Comparison of ENCODE assay signal across 1 cellular context in the genomic region with DNA sequence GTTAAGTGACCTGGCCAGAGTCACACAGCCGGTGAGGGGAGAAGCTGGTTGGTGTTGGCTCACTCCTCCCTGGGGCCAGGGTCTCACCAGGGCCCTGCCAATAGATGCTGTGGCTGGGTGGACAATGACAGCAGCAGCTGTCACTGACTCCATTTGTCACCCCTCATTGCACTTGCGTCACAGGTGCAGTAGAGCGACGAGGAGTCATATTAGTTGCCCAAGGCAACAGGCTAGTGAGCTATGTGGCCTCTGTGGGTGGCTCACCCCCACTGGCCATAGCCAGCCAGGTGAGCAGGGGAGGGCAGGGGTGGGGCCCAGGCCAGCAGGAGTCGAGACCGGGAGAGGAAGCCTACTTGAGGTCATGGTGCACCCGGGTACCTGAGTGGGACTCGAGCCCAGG.
TF ChIP-seq lines count a peak whose summit lies in the region.

No MANE protein-coding gene starts in this region.

TF ChIP-seq in GM23338, 12 proteins besides CTCF, POLR2A, EP300 and RAD21 (continued from another document):
- TF ChIP-seq, protein P1, sequence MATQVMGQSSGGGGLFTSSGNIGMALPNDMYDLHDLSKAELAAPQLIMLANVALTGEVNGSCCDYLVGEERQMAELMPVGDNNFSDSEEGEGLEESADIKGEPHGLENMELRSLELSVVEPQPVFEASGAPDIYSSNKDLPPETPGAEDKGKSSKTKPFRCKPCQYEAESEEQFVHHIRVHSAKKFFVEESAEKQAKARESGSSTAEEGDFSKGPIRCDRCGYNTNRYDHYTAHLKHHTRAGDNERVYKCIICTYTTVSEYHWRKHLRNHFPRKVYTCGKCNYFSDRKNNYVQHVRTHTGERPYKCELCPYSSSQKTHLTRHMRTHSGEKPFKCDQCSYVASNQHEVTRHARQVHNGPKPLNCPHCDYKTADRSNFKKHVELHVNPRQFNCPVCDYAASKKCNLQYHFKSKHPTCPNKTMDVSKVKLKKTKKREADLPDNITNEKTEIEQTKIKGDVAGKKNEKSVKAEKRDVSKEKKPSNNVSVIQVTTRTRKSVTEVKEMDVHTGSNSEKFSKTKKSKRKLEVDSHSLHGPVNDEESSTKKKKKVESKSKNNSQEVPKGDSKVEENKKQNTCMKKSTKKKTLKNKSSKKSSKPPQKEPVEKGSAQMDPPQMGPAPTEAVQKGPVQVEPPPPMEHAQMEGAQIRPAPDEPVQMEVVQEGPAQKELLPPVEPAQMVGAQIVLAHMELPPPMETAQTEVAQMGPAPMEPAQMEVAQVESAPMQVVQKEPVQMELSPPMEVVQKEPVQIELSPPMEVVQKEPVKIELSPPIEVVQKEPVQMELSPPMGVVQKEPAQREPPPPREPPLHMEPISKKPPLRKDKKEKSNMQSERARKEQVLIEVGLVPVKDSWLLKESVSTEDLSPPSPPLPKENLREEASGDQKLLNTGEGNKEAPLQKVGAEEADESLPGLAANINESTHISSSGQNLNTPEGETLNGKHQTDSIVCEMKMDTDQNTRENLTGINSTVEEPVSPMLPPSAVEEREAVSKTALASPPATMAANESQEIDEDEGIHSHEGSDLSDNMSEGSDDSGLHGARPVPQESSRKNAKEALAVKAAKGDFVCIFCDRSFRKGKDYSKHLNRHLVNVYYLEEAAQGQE (IDR thresholded peaks at IDR 0.05; ENCODE audit: unreplicated experiment) = no peak
- TF ChIP-seq STAT1 (IDR thresholded peaks at IDR 0.05; ENCODE audit: unreplicated experiment) (no peak), NANOG (IDR thresholded peaks at IDR 0.05; ENCODE audit: borderline replicate concordance) (no peak)
- TF ChIP-seq, protein P2, sequence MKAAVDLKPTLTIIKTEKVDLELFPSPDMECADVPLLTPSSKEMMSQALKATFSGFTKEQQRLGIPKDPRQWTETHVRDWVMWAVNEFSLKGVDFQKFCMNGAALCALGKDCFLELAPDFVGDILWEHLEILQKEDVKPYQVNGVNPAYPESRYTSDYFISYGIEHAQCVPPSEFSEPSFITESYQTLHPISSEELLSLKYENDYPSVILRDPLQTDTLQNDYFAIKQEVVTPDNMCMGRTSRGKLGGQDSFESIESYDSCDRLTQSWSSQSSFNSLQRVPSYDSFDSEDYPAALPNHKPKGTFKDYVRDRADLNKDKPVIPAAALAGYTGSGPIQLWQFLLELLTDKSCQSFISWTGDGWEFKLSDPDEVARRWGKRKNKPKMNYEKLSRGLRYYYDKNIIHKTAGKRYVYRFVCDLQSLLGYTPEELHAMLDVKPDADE (IDR thresholded peaks at IDR 0.05) = no peak
TF ChIP-seq in GM23338: peak in this region for 0.
